Comparison of ENCODE assay signal across 8 cellular contexts in the genomic region with DNA sequence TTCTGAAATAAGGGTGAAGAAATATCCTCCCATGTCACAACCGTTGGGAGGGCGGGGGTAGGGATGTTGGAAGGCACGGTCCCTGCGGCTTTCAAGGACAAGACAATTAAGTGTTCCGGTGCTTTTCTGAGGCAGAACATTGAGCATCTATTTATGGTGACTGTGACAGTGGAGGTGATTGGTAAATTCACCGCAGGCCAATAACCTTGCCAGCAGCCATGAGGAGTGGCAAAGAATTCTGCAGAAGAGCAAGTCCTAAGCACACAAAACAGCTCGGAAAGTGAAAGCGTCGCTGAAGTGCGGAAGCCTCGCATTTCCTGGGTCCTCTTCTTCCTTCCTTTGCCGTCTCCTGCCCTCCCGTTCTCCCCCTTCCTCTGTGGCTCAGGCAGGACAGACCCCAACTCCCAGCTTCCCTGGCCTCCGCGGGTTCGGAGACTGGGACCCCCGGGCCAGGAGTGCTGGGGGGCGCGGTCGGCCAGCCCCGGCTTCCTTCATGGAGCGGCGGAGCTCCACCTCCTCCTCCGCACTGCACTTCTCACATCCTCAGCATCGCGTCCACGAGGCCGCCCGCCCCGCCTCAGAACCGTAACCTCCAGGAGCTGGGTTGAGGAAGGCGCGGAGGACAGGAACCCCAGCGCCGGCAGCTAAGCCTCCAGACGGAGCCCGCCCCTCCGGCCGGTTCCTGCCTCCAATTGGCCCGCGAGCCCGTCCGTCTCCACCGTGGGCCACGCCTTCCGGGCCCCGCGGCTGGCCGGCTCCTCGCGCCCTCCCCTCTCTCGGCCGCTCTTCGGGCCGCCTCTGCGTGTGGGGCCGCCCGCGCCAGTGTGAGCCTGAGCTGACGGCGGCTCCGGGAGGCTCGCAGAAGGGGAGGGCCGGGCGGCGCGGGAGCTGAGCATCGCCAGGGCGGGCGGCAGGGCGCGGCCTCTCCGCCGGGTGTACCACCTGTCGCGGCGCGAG.
DNase-seq lines count a peak whose midpoint lies in the region; ATAC-seq and TF ChIP-seq lines count a peak whose summit lies in the region.

A gene (plus strand): TSS at position 774 of the 957 bp plus-strand sequence. CDS start 16,703 bp downstream, outside the sequence.

- DNase-seq in GM10248 (ENCODE audit: extremely low spot score), result peak; percentile 98
- DNase-seq in NCI-H1092 treated with DMSO at 0.1 percent for 48 hours (lab: John Stamatoyannopoulos, UW), result peak; percentile 91
- DNase-seq in globus pallidus (ENCODE audit: low spot score), result peak; percentile 88
- DNase-seq in nucleus accumbens (lab: John Stamatoyannopoulos, UW), result peak; percentile 38 to 94 (median 86)
- DNase-seq in superior temporal gyrus (ENCODE audit: extremely low spot score), result peak; percentile 93

- ATAC-seq in HG02610 (IDR thresholded peaks at IDR 0.05; ENCODE audit: unreplicated experiment) (peak; percentile 97), SK-N-SH treated with all-trans-retinoic acid at 6 μM for 48 hours (peak; percentile 98)

- POLR2A ChIA-PET in GM10248 (lab: Yijun Ruan, JAX), result interaction anchor here (0.6 to 1.2 kb wide), 4 partner anchors 9 to 152 kb away, joined by 3 to 8 read pairs (median 4); a partner anchor contains a TSS

- H3K27me3 Mint-ChIP-seq in activated naive CD4-positive, alpha-beta T cell treated with anti-CD3 and anti-CD28 coated beads, Interleukin-2, amount 50 U/mL, for 24 hours, result no peaks in the 10 kb centered on the region

- no peaks in the 10 kb centered on the region for H3K36me3 Mint-ChIP-seq in activated naive CD4-positive, alpha-beta T cell treated with anti-CD3 and anti-CD28 coated beads, Interleukin-2, amount 50 U/mL, for 24 hours

- CTCF ChIA-PET in GM10248 (lab: Yijun Ruan, JAX), result interaction anchor here (1.1 to 1.3 kb wide), 4 partner anchors 10 to 160 kb away, joined by 3 to 6 read pairs (median 4); no protein-coding TSS in a partner anchor

- no peaks in the 10 kb centered on the region for H3K9me3 Mint-ChIP-seq in activated naive CD4-positive, alpha-beta T cell treated with anti-CD3 and anti-CD28 coated beads, Interleukin-2, amount 50 U/mL, for 24 hours

- no peak for TF ChIP-seq CTCF in GM10248 (IDR thresholded peaks at IDR 0.05; ENCODE audit: control extremely low read depth, extremely low read depth, low read depth, missing control alignments)

- peak within 1 kb of the TSS; percentile 100 for H3K4me3 Mint-ChIP-seq in activated naive CD4-positive, alpha-beta T cell treated with anti-CD3 and anti-CD28 coated beads, Interleukin-2, amount 50 U/mL, for 24 hours

- H3K4me1 Mint-ChIP-seq in activated naive CD4-positive, alpha-beta T cell treated with anti-CD3 and anti-CD28 coated beads, Interleukin-2, amount 50 U/mL, for 24 hours, result peaks cover 30% of the 10 kb centered on the region

- H3K27ac Mint-ChIP-seq in activated naive CD4-positive, alpha-beta T cell treated with anti-CD3 and anti-CD28 coated beads, Interleukin-2, amount 50 U/mL, for 24 hours, result peak within 1 kb of the TSS; percentile 100

TF ChIP-seq in SK-N-SH treated with all-trans-retinoic acid at 6 μM for 48 hours, 23 proteins besides CTCF, POLR2A, EP300 and RAD21:
- TF ChIP-seq, protein P1, sequence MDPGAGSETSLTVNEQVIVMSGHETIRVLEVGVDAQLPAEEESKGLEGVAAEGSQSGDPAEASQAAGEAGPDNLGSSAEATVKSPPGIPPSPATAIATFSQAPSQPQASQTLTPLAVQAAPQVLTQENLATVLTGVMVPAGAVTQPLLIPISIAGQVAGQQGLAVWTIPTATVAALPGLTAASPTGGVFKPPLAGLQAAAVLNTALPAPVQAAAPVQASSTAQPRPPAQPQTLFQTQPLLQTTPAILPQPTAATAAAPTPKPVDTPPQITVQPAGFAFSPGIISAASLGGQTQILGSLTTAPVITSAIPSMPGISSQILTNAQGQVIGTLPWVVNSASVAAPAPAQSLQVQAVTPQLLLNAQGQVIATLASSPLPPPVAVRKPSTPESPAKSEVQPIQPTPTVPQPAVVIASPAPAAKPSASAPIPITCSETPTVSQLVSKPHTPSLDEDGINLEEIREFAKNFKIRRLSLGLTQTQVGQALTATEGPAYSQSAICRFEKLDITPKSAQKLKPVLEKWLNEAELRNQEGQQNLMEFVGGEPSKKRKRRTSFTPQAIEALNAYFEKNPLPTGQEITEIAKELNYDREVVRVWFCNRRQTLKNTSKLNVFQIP (CRISPR knock-in tag; IDR thresholded peaks at IDR 0.05; ENCODE audit: borderline replicate concordance, low read depth), result no peak
- no peak for TF ChIP-seq PPARA (CRISPR knock-in tag; IDR thresholded peaks at IDR 0.05; ENCODE audit: borderline replicate concordance)
- TF ChIP-seq, protein P2, sequence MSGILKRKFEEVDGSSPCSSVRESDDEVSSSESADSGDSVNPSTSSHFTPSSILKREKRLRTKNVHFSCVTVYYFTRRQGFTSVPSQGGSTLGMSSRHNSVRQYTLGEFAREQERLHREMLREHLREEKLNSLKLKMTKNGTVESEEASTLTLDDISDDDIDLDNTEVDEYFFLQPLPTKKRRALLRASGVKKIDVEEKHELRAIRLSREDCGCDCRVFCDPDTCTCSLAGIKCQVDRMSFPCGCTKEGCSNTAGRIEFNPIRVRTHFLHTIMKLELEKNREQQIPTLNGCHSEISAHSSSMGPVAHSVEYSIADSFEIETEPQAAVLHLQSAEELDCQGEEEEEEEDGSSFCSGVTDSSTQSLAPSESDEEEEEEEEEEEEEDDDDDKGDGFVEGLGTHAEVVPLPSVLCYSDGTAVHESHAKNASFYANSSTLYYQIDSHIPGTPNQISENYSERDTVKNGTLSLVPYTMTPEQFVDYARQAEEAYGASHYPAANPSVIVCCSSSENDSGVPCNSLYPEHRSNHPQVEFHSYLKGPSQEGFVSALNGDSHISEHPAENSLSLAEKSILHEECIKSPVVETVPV (CRISPR knock-in tag; IDR thresholded peaks at IDR 0.05), result no peak
- no peak for TF ChIP-seq ZFP30 (CRISPR knock-in tag; IDR thresholded peaks at IDR 0.05)
- TF ChIP-seq ISL1 (CRISPR knock-in tag; IDR thresholded peaks at IDR 0.05), result no peak
- TF ChIP-seq, protein P3, sequence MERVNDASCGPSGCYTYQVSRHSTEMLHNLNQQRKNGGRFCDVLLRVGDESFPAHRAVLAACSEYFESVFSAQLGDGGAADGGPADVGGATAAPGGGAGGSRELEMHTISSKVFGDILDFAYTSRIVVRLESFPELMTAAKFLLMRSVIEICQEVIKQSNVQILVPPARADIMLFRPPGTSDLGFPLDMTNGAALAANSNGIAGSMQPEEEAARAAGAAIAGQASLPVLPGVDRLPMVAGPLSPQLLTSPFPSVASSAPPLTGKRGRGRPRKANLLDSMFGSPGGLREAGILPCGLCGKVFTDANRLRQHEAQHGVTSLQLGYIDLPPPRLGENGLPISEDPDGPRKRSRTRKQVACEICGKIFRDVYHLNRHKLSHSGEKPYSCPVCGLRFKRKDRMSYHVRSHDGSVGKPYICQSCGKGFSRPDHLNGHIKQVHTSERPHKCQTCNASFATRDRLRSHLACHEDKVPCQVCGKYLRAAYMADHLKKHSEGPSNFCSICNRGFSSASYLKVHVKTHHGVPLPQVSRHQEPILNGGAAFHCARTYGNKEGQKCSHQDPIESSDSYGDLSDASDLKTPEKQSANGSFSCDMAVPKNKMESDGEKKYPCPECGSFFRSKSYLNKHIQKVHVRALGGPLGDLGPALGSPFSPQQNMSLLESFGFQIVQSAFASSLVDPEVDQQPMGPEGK (CRISPR knock-in tag; IDR thresholded peaks at IDR 0.05; ENCODE audit: borderline replicate concordance), result no peak
- TF ChIP-seq, protein P4, sequence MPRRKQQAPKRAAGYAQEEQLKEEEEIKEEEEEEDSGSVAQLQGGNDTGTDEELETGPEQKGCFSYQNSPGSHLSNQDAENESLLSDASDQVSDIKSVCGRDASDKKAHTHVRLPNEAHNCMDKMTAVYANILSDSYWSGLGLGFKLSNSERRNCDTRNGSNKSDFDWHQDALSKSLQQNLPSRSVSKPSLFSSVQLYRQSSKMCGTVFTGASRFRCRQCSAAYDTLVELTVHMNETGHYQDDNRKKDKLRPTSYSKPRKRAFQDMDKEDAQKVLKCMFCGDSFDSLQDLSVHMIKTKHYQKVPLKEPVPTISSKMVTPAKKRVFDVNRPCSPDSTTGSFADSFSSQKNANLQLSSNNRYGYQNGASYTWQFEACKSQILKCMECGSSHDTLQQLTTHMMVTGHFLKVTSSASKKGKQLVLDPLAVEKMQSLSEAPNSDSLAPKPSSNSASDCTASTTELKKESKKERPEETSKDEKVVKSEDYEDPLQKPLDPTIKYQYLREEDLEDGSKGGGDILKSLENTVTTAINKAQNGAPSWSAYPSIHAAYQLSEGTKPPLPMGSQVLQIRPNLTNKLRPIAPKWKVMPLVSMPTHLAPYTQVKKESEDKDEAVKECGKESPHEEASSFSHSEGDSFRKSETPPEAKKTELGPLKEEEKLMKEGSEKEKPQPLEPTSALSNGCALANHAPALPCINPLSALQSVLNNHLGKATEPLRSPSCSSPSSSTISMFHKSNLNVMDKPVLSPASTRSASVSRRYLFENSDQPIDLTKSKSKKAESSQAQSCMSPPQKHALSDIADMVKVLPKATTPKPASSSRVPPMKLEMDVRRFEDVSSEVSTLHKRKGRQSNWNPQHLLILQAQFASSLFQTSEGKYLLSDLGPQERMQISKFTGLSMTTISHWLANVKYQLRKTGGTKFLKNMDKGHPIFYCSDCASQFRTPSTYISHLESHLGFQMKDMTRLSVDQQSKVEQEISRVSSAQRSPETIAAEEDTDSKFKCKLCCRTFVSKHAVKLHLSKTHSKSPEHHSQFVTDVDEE (CRISPR knock-in tag; IDR thresholded peaks at IDR 0.05), result no peak
- no peak for TF ChIP-seq BACH2 (CRISPR knock-in tag; IDR thresholded peaks at IDR 0.05; ENCODE audit: borderline replicate concordance)

Comparison
In these comparisons a context has a peak if more than half of its experiments do, and no peak if none do; other contexts are left out.
1. Peak in every context shown above with its lines: DNase-seq and ATAC-seq.